ENCODE assay signal across 1 cellular context in genomic region chr17:56291226-56291805, GRCh38.
TF ChIP-seq lines count a peak whose summit lies in the region.

No MANE protein-coding gene starts in this region.

TF ChIP-seq in SK-N-SH, 30 proteins besides CTCF, POLR2A, EP300 and RAD21 (continued from another document):
- TF ChIP-seq PBX3 (IDR thresholded peaks at IDR 0.05) = no peak
- no peak for TF ChIP-seq TAF1 (IDR thresholded peaks at IDR 0.05; ENCODE audit: borderline replicate concordance, low read depth, low read length)
- peak; percentile 50; the same call in 1 of the 2 replicates for TF ChIP-seq NFIC (IDR thresholded peaks at IDR 0.05; ENCODE audit: borderline replicate concordance)
- TF ChIP-seq EZH2phosphoT487 (IDR thresholded peaks at IDR 0.05; ENCODE audit: borderline replicate concordance, low read depth) = no peak
- peak; percentile 34; the same call in 1 of the 2 replicates for TF ChIP-seq FOSL2 (IDR thresholded peaks at IDR 0.05; ENCODE audit: borderline replicate concordance, low read depth)
- peak; percentile 70; the same call in 1 of the 2 replicates for TF ChIP-seq RXRA (IDR thresholded peaks at IDR 0.05; ENCODE audit: borderline replicate concordance, low read depth)
- no peak for TF ChIP-seq RCOR1 (IDR thresholded peaks at IDR 0.05; ENCODE audit: low read length)
- no peak for TF ChIP-seq MXI1 (IDR thresholded peaks at IDR 0.05; ENCODE audit: low read depth, low read length)
- TF ChIP-seq IRF3 (IDR thresholded peaks at IDR 0.05; ENCODE audit: low read depth, low read length) = no peak
- TF ChIP-seq GATA2 (CRISPR knock-in tag; IDR thresholded peaks at IDR 0.05) = no peak
- no peak for TF ChIP-seq RFX5 (IDR thresholded peaks at IDR 0.05; ENCODE audit: low read length)
- no peak for TF ChIP-seq ELF1 (IDR thresholded peaks at IDR 0.05)
- TF ChIP-seq USF2 (IDR thresholded peaks at IDR 0.05; ENCODE audit: borderline replicate concordance, low read depth, low read length) = no peak
- TF ChIP-seq JUND (IDR thresholded peaks at IDR 0.05) = no peak; the same call in 1 of the 2 replicates
- no peak for TF ChIP-seq ZBTB33 (IDR thresholded peaks at IDR 0.05; ENCODE audit: borderline replicate concordance, low read depth)
- TF ChIP-seq NRF1 (IDR thresholded peaks at IDR 0.05; ENCODE audit: low read depth, low read length) = no peak
- no peak for TF ChIP-seq GABPA (IDR thresholded peaks at IDR 0.05; ENCODE audit: low read depth)
- no peak for TF ChIP-seq FOXJ3 (CRISPR knock-in tag; IDR thresholded peaks at IDR 0.05)
- TF ChIP-seq YY1 (IDR thresholded peaks at IDR 0.05; ENCODE audit: low read depth) = no peak
TF ChIP-seq in SK-N-SH: peak in this region for 4.
